8 cellular contexts compared by ENCODE assay signal in the genomic region with DNA sequence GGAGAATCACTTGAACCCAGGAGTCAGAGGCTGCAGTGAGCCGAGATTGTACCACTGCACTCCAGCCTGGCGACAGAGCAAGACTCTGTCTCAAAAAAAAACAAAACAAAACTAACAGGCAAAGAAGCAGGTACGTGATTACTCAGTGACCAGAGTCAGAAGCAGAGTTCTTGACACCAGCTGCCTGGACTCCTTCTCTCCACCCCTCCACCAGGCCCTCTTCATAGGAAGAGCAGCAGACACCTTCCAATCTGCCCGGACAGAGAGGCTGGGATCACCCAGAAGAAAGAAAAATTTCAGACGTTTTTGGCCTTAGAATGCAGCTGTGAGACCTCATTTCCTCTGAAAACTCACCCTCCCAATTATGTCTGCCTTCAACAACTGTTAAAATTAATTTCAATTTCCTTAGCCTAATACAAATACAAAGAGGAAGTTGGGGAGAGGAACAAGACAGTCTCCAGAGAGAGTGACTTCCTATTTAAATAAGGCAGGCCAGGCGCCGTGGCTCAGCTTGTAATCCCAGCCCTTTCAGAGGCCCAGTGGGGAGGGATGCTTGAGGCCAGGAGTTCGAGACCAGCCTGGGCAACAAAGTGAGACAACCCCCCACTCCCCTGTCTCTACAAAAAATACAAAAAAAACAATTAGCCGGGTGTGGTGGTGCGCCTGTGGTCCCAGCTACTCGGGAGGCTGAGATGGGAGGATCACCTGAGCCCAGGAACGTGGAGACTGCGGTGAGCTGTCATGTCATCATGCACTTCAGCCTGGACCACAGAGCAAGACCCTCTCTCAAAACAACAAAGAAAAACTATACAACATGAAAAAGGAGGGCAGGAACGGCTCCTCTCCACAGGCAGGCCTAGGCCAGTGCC. TPM values are rescaled to one million over a fixed set of nuclear protein-coding genes. Genes with fewer than 3 reads are reported as not detected.
DNase-seq lines count a peak whose midpoint lies in the region; ATAC-seq and TF ChIP-seq lines count a peak whose summit lies in the region.

No MANE protein-coding gene starts in this region.

- intact Hi-C loops in PC-3 (cut with micrococcal nuclease) = no loop called here

- no peak for ATAC-seq in PC-3
- no peak for ATAC-seq in effector memory CD8-positive, alpha-beta T cell (replicated peaks)
- no peak for ATAC-seq in HG02642 (IDR thresholded peaks at IDR 0.05; ENCODE audit: poor library complexity, unreplicated experiment)

- peaks cover 60% of the 10 kb centered on the region for H3K79me2 ChIP-seq in PC-3 (ENCODE audit: low read length)

- H3F3A ChIP-seq in PC-3 (ENCODE audit: low read length, unreplicated experiment) = no peaks in the 10 kb centered on the region

- peaks cover 14% of the 10 kb centered on the region for H3K36me3 Mint-ChIP-seq in effector memory CD8-positive, alpha-beta T cell (ENCODE audit: insufficient read depth)
- peaks cover 10% of the 10 kb centered on the region for H3K36me3 Mint-ChIP-seq in nephron progenitor cell (ENCODE audit: low read depth)

- peaks cover 5% of the 10 kb centered on the region; the same call in 1 of the 2 replicates for H4K20me1 ChIP-seq in PC-3 (ENCODE audit: low read length)

- no peaks in the 10 kb centered on the region for H3K9me3 ChIP-seq in PC-3 (ENCODE audit: low read length)

- peak overlapping the region; percentile 91 for H3K4me3 ChIP-seq in PC-3 (ENCODE audit: low read length)

- no peaks in the 10 kb centered on the region for H3K27me3 ChIP-seq in PC-3 (ENCODE audit: low read length)

- H3K9ac ChIP-seq in PC-3 (ENCODE audit: low read length) = peak overlapping the region; percentile 76; the same call in 1 of the 2 replicates

- peaks cover 14% of the 10 kb centered on the region for H3K4me1 ChIP-seq in PC-3 (ENCODE audit: insufficient read depth, low read length)

- H3K27ac ChIP-seq in PC-3 (ENCODE audit: low read length) = no peak overlapping the region

- H3K27me3 Mint-ChIP-seq in effector memory CD8-positive, alpha-beta T cell = no peaks in the 10 kb centered on the region
- H3K27me3 Mint-ChIP-seq in nephron progenitor cell (ENCODE audit: low read depth, poor library complexity) = peaks cover 43% of the 10 kb centered on the region

- TF ChIP-seq CTCF in PC-3 (conservative IDR thresholded peaks at IDR 0.05; ENCODE audit: low read depth, low read length) (no peak), nephron progenitor cell (IDR thresholded peaks at IDR 0.05) (no peak)

- H3K36me3 ChIP-seq in PC-3 (ENCODE audit: low read depth, low read length) = peaks cover 5% of the 10 kb centered on the region; the same call in 1 of the 2 replicates

- no peaks in the 10 kb centered on the region for H3K9me2 ChIP-seq in PC-3 (replicated peaks; ENCODE audit: low read length)

- TSS peak; percentile 49 for BruUV-seq in PC-3 (replicated peaks; lab: Mats Ljungman, UMichigan)

- DNase-seq in NCI-H82 (lab: John Stamatoyannopoulos, UW) (peak; percentile 18), NCI-H82 treated with DMSO at 0.1 percent for 48 hours (lab: John Stamatoyannopoulos, UW; ENCODE audit: unreplicated experiment) (no peak), PC-3 (no peak), nephron progenitor cell (no peak), epidermal melanocyte (ENCODE audit: insufficient read length, low spot score) (no peak), COR-L47 (lab: John Stamatoyannopoulos, UW) (no peak)
- no peak for DNase-seq in effector memory CD8-positive, alpha-beta T cell

- no peak overlapping the region for H2AFZ ChIP-seq in PC-3 (ENCODE audit: low read length)

- H3K27ac Mint-ChIP-seq in effector memory CD8-positive, alpha-beta T cell = peak overlapping the region; percentile 74 to 84
- H3K27ac Mint-ChIP-seq in nephron progenitor cell = no peak overlapping the region

- POLR2A ChIA-PET in PC-3 (lab: Charles Lee; ENCODE audit: unreplicated experiment) = no interaction called here

- H3K4me1 Mint-ChIP-seq in effector memory CD8-positive, alpha-beta T cell (ENCODE audit: low read depth in 2 of 2) = peaks cover 22 to 27% of the 10 kb centered on the region in 2 donors
- peaks cover 57% of the 10 kb centered on the region for H3K4me1 Mint-ChIP-seq in nephron progenitor cell

- CTCF ChIA-PET in PC-3 (lab: Charles Lee) = no interaction called here

- H3K4me3 Mint-ChIP-seq in effector memory CD8-positive, alpha-beta T cell = peak overlapping the region; percentile 79 to 80
- peak overlapping the region; percentile 83 for H3K4me3 Mint-ChIP-seq in nephron progenitor cell

- no peaks in the 10 kb centered on the region for H3K9me3 Mint-ChIP-seq in effector memory CD8-positive, alpha-beta T cell
- no peaks in the 10 kb centered on the region for H3K9me3 Mint-ChIP-seq in nephron progenitor cell

- peak overlapping the region; percentile 100 for H3K4me2 ChIP-seq in PC-3 (ENCODE audit: low read length)

RNA-seq across cellular contexts. Expression of a gene that starts 1.6 kb away (rescaled TPM):
- 52.8 and 66.9 TPM in 2 replicates for total RNA-seq in PC-3 (2014; rRNA removed)

RNA-seq across cellular contexts. Expression of a gene that starts 14.6 kb away (rescaled TPM):
- 45.7 and 56.8 TPM in 2 replicates for total RNA-seq in PC-3 (2014; rRNA removed)

RNA-seq across cellular contexts. Expression of a gene that starts 38.6 kb away (rescaled TPM):
- 148 and 159 TPM in 2 replicates for total RNA-seq in PC-3 (2014; rRNA removed)
